In genomic region chr9:78438765-78439164, GRCh38 we compare ENCODE assay signal across 1 cellular context.
TF ChIP-seq lines count a peak whose summit lies in the region.

No MANE protein-coding gene starts in this region.

TF ChIP-seq in IMR-90, 13 proteins besides CTCF, POLR2A, EP300 and RAD21:
- TF ChIP-seq CEBPB (IDR thresholded peaks at IDR 0.05; ENCODE audit: low read depth, low read length) (no peak), MXI1 (IDR thresholded peaks at IDR 0.05; ENCODE audit: borderline replicate concordance, low read depth, low read length) (no peak), ELK1 (IDR thresholded peaks at IDR 0.05; ENCODE audit: borderline replicate concordance, low read depth, low read length) (no peak), BHLHE40 (IDR thresholded peaks at IDR 0.05; ENCODE audit: low read depth, low read length) (no peak), FOS (IDR thresholded peaks at IDR 0.05; ENCODE audit: low read depth, low read length) (no peak), CHD1 (IDR thresholded peaks at IDR 0.05; ENCODE audit: low read depth, low read length) (no peak), RCOR1 (IDR thresholded peaks at IDR 0.05; ENCODE audit: insufficient replicate concordance, low read length) (no peak), MAFK (IDR thresholded peaks at IDR 0.05; ENCODE audit: low read depth, low read length) (no peak), MAZ (IDR thresholded peaks at IDR 0.05; ENCODE audit: borderline replicate concordance, low read depth, low read length) (no peak), SMC3 (IDR thresholded peaks at IDR 0.05; ENCODE audit: low read depth, low read length) (no peak), NFE2L2 (IDR thresholded peaks at IDR 0.05; ENCODE audit: low read depth, low read length) (no peak), RFX5 (IDR thresholded peaks at IDR 0.05; ENCODE audit: low read depth, low read length) (no peak)
- TF ChIP-seq, protein P1, sequence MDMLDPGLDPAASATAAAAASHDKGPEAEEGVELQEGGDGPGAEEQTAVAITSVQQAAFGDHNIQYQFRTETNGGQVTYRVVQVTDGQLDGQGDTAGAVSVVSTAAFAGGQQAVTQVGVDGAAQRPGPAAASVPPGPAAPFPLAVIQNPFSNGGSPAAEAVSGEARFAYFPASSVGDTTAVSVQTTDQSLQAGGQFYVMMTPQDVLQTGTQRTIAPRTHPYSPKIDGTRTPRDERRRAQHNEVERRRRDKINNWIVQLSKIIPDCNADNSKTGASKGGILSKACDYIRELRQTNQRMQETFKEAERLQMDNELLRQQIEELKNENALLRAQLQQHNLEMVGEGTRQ (IDR thresholded peaks at IDR 0.05; ENCODE audit: low read depth, low read length), result no peak
